In the genomic region with DNA sequence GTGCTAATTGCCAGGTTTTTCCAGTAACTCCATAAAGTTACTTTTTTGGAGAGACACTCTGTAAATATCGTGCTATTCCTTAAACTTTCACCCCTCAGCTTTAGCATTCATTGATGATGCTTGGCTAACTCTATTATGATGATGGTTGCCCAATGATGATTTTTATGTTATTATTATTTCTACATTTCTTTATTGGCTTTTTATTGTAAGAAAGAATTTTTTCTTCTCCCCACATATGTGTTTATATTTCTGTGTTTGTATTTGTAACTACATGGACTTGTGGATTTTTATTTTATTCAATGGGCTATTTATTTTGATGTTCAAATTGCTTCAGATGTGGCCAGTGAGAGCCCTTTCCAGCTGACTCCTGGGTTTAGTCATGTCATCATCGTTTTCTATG, we compare ENCODE assay signal across 31 cellular contexts.
"Had no signal": no experiment of that assay in that cellular context is flagged by ENCODE, and none has a peak within 500 bp of the region (broad histone marks: within the 10 kb centered on the region; RNA-seq: fewer than 3 reads in every experiment).

No MANE protein-coding gene starts in this region.

- H3K9me3 ChIP-seq: adrenal gland, body of pancreas had no signal

- FAIRE-seq: colon, endometrium, frontal cortex had no signal

- H3K9me3 Mint-ChIP-seq: activated naive CD8-positive, alpha-beta T cell treated with anti-CD3 and anti-CD28 coated beads, Interleukin-2, amount 50 U/mL, for 24 hours; effector memory CD8-positive, alpha-beta T cell had no signal

- DNase-seq: activated CD4-positive, alpha-beta T cell treated with anti-CD3 and anti-CD28 coated beads for 36 hours; activated CD4-positive, alpha-beta T cell treated with anti-CD3 and anti-CD28 coated beads, Interleukin-2, amount 10 ng/mL, durations not matched to agents 7 days and 5 days; activated CD4-positive, alpha-beta T cell treated with anti-CD3 and anti-CD28 coated beads, Interleukin-2, amount 50 U/mL, for 4 hours; activated CD4-positive, CD25-positive, alpha-beta regulatory T cell; activated CD4-positive, CD25-positive, alpha-beta regulatory T cell treated with anti-CD3 and anti-CD28 coated beads, Interleukin-2, amount 50 U/mL, for 72 hours; activated CD8-positive, alpha-beta memory T cell treated with anti-CD3 and anti-CD28 coated beads for 24 hours; activated CD8-positive, alpha-beta T cell treated with anti-CD3 and anti-CD28 coated beads for 36 hours; activated effector memory CD4-positive, alpha-beta T cell treated with anti-CD3 and anti-CD28 coated beads, Interleukin-2, amount 50 U/mL, for 16 hours; activated naive CD4-positive, alpha-beta T cell treated with anti-CD3 and anti-CD28 coated beads for 36 hours; activated naive CD8-positive, alpha-beta T cell treated with anti-CD3 and anti-CD28 coated beads, Interleukin-2, amount 50 U/mL, for 24 hours; activated T-cell treated with anti-CD3 and anti-CD28 coated beads, Interleukin-2, amount 50 U/mL, for 4 hours; adrenal gland; amygdala; aorta; body of pancreas; caudate nucleus; cortex of kidney; dermis blood vessel endothelial cell; effector CD4-positive, alpha-beta T cell; effector memory CD8-positive, alpha-beta T cell; foreskin fibroblast; head of caudate nucleus; T-helper 1 cell; T-helper 17 cell; T1000 had no signal

- H3K4me3 Mint-ChIP-seq: activated CD4-positive, alpha-beta T cell treated with anti-CD3 and anti-CD28 coated beads for 36 hours; activated CD4-positive, alpha-beta T cell treated with anti-CD3 and anti-CD28 coated beads, Interleukin-2, amount 10 ng/mL, durations not matched to agents 7 days and 5 days; activated CD8-positive, alpha-beta T cell treated with anti-CD3 and anti-CD28 coated beads for 36 hours; activated naive CD4-positive, alpha-beta T cell treated with anti-CD3 and anti-CD28 coated beads for 36 hours; activated naive CD8-positive, alpha-beta T cell treated with anti-CD3 and anti-CD28 coated beads, Interleukin-2, amount 50 U/mL, for 24 hours; activated T-cell treated with anti-CD3 and anti-CD28 coated beads, Interleukin-2, amount 50 U/mL, for 4 hours; effector memory CD8-positive, alpha-beta T cell; T-helper 17 cell; T-helper 2 cell treated with Interferon-gamma antibody and Interleukin-4, amounts not matched to agents 5 μg/mL and 100 μg/mL, for 36 hours had no signal

- H3K4me1 ChIP-seq: adrenal gland, body of pancreas had no signal

- H3K4me3 ChIP-seq: adrenal gland, body of pancreas had no signal

- H3K27me3 ChIP-seq: adrenal gland, body of pancreas had no signal

- H3K27ac Mint-ChIP-seq: activated CD4-positive, alpha-beta T cell treated with anti-CD3 and anti-CD28 coated beads, Interleukin-2, amount 10 ng/mL, durations not matched to agents 7 days and 5 days; activated naive CD4-positive, alpha-beta T cell treated with anti-CD3 and anti-CD28 coated beads for 36 hours; T-helper 2 cell treated with Interferon-gamma antibody and Interleukin-4, amounts not matched to agents 5 μg/mL and 100 μg/mL, for 36 hours had no signal

- ATAC-seq: activated CD4-positive, alpha-beta T cell treated with anti-CD3 and anti-CD28 coated beads for 36 hours; activated CD8-positive, alpha-beta T cell treated with anti-CD3 and anti-CD28 coated beads for 36 hours; activated naive CD4-positive, alpha-beta T cell treated with anti-CD3 and anti-CD28 coated beads, Interleukin-2, amount 50 U/mL, for 72 hours; activated naive CD8-positive, alpha-beta T cell treated with anti-CD3 and anti-CD28 coated beads, Interleukin-2, amount 50 U/mL, for 24 hours; activated T-cell treated with anti-CD3 and anti-CD28 coated beads, Interleukin-2, amount 50 U/mL, for 4 hours; body of pancreas; effector memory CD8-positive, alpha-beta T cell; esophagus mucosa; T-helper 17 cell had no signal

- H3K27ac ChIP-seq: adrenal gland, body of pancreas had no signal

- H3K27me3 Mint-ChIP-seq: activated CD4-positive, alpha-beta T cell treated with anti-CD3 and anti-CD28 coated beads for 36 hours; activated CD4-positive, alpha-beta T cell treated with anti-CD3 and anti-CD28 coated beads, Interleukin-2, amount 10 ng/mL, durations not matched to agents 7 days and 5 days; activated CD8-positive, alpha-beta T cell treated with anti-CD3 and anti-CD28 coated beads for 36 hours; activated naive CD8-positive, alpha-beta T cell treated with anti-CD3 and anti-CD28 coated beads, Interleukin-2, amount 50 U/mL, for 24 hours; effector memory CD8-positive, alpha-beta T cell; T-helper 17 cell had no signal
